23 cellular contexts compared by ENCODE assay signal in genomic region chr2:145286716-145287115, GRCh38.
"Had no signal": no experiment of that assay in that cellular context is flagged by ENCODE, and none has a peak within 500 bp of the region (broad histone marks: within the 10 kb centered on the region; RNA-seq: fewer than 3 reads in every experiment).

No MANE protein-coding gene starts in this region.

- H3K27me3 ChIP-seq: ascending aorta, brain microvascular endothelial cell, esophagus muscularis mucosa, pancreas, tibial artery had no signal

- H3K36me3 ChIP-seq: ascending aorta, brain microvascular endothelial cell, esophagus muscularis mucosa, heart right ventricle, lower lobe of right lung, pancreas, tibial artery had no signal

- FAIRE-seq: colon, keratinocyte, pancreas had no signal

- H3K36me3 Mint-ChIP-seq: naive B cell; stimulated activated effector memory CD8-positive, alpha-beta T cell treated with anti-CD3 and anti-CD28 coated beads, Interleukin-12 subunit alpha, Interleukin-12 subunit beta, amount 100 ng/mL, for 72 hours had no signal

- H3K9me3 Mint-ChIP-seq: activated CD4-positive, alpha-beta memory T cell treated with anti-CD3 and anti-CD28 coated beads, Interleukin-2, amount 10 ng/mL, durations not matched to agents 7 days and 5 days; activated CD4-positive, alpha-beta T cell treated with anti-CD3 and anti-CD28 coated beads, Interleukin-2, amount 10 ng/mL, durations not matched to agents 24 days and 14 days; activated naive CD8-positive, alpha-beta T cell treated with anti-CD3 and anti-CD28 coated beads, Interleukin-2, amount 50 U/mL, for 24 hours; central memory CD8-positive, alpha-beta T cell; stimulated activated effector memory CD8-positive, alpha-beta T cell treated with anti-CD3 and anti-CD28 coated beads, Interleukin-12 subunit alpha, Interleukin-12 subunit beta, amount 100 ng/mL, for 72 hours; stimulated activated naive CD8-positive, alpha-beta T cell treated with anti-CD3 and anti-CD28 coated beads, Interleukin-15, amount 100 ng/mL, for 72 hours had no signal

- ATAC-seq: activated naive CD8-positive, alpha-beta T cell treated with anti-CD3 and anti-CD28 coated beads, Interleukin-2, amount 50 U/mL, for 24 hours; left colon; lower lobe of right lung; pancreas; psoas muscle; stimulated activated effector memory CD8-positive, alpha-beta T cell treated with anti-CD3 and anti-CD28 coated beads, Interleukin-12 subunit alpha, Interleukin-12 subunit beta, amount 100 ng/mL, for 72 hours; stimulated activated naive CD8-positive, alpha-beta T cell treated with anti-CD3 and anti-CD28 coated beads, Interleukin-15, amount 100 ng/mL, for 72 hours had no signal

- H3K27me3 Mint-ChIP-seq: activated CD4-positive, alpha-beta memory T cell treated with anti-CD3 and anti-CD28 coated beads, Interleukin-2, amount 10 ng/mL, durations not matched to agents 7 days and 5 days; naive B cell had no signal

- DNase-seq: activated CD4-positive, alpha-beta memory T cell treated with anti-CD3 and anti-CD28 coated beads, Interleukin-2, amount 10 ng/mL, durations not matched to agents 7 days and 5 days; activated CD4-positive, alpha-beta T cell treated with anti-CD3 and anti-CD28 coated beads, Interleukin-2, amount 10 ng/mL, durations not matched to agents 24 days and 14 days; activated gamma-delta T cell; activated naive CD4-positive, alpha-beta T cell treated with anti-CD3 and anti-CD28 coated beads, Interleukin-2, amount 50 U/mL, for 16 hours; activated naive CD8-positive, alpha-beta T cell treated with anti-CD3 and anti-CD28 coated beads, Interleukin-2, amount 50 U/mL, for 24 hours; brain microvascular endothelial cell; heart right ventricle; lower lobe of right lung; mesendoderm; naive B cell; pancreas; psoas muscle; stimulated activated CD4-positive, alpha-beta T cell treated with anti-CD3 and anti-CD28 coated beads, Interleukin-1b, Interleukin-23, amount 100 ng/mL, for 48 hours; stimulated activated naive CD8-positive, alpha-beta T cell treated with anti-CD3 and anti-CD28 coated beads, Interleukin-15, amount 100 ng/mL, for 72 hours; tibial artery had no signal

- H3K4me1 Mint-ChIP-seq: activated CD4-positive, alpha-beta memory T cell treated with anti-CD3 and anti-CD28 coated beads, Interleukin-2, amount 10 ng/mL, durations not matched to agents 7 days and 5 days; activated CD4-positive, alpha-beta T cell treated with anti-CD3 and anti-CD28 coated beads, Interleukin-2, amount 10 ng/mL, durations not matched to agents 24 days and 14 days; activated naive CD8-positive, alpha-beta T cell treated with anti-CD3 and anti-CD28 coated beads, Interleukin-2, amount 50 U/mL, for 24 hours; central memory CD8-positive, alpha-beta T cell; naive B cell; stimulated activated effector memory CD8-positive, alpha-beta T cell treated with anti-CD3 and anti-CD28 coated beads, Interleukin-12 subunit alpha, Interleukin-12 subunit beta, amount 100 ng/mL, for 72 hours; stimulated activated naive CD8-positive, alpha-beta T cell treated with anti-CD3 and anti-CD28 coated beads, Interleukin-15, amount 100 ng/mL, for 72 hours had no signal

- H3K27ac Mint-ChIP-seq: activated CD4-positive, alpha-beta memory T cell treated with anti-CD3 and anti-CD28 coated beads, Interleukin-2, amount 10 ng/mL, durations not matched to agents 7 days and 5 days; activated CD4-positive, alpha-beta T cell treated with anti-CD3 and anti-CD28 coated beads, Interleukin-2, amount 10 ng/mL, durations not matched to agents 24 days and 14 days; activated naive CD8-positive, alpha-beta T cell treated with anti-CD3 and anti-CD28 coated beads, Interleukin-2, amount 50 U/mL, for 24 hours; stimulated activated effector memory CD8-positive, alpha-beta T cell treated with anti-CD3 and anti-CD28 coated beads, Interleukin-12 subunit alpha, Interleukin-12 subunit beta, amount 100 ng/mL, for 72 hours had no signal

- H3K4me3 ChIP-seq: ascending aorta, lower lobe of right lung, pancreas, psoas muscle, skin epidermis, tibial artery had no signal

- H3K9me3 ChIP-seq: ascending aorta, esophagus muscularis mucosa, lower lobe of right lung, pancreas, psoas muscle, tibial artery had no signal

- H3K4me3 Mint-ChIP-seq: activated CD4-positive, alpha-beta memory T cell treated with anti-CD3 and anti-CD28 coated beads, Interleukin-2, amount 10 ng/mL, durations not matched to agents 7 days and 5 days; activated CD4-positive, alpha-beta T cell treated with anti-CD3 and anti-CD28 coated beads, Interleukin-2, amount 10 ng/mL, durations not matched to agents 24 days and 14 days; activated naive CD8-positive, alpha-beta T cell treated with anti-CD3 and anti-CD28 coated beads, Interleukin-2, amount 50 U/mL, for 24 hours; central memory CD8-positive, alpha-beta T cell; naive B cell; stimulated activated effector memory CD8-positive, alpha-beta T cell treated with anti-CD3 and anti-CD28 coated beads, Interleukin-12 subunit alpha, Interleukin-12 subunit beta, amount 100 ng/mL, for 72 hours; stimulated activated naive CD8-positive, alpha-beta T cell treated with anti-CD3 and anti-CD28 coated beads, Interleukin-15, amount 100 ng/mL, for 72 hours had no signal

- H3K4me1 ChIP-seq: ascending aorta, lower lobe of right lung, pancreas, psoas muscle had no signal

- H3K27ac ChIP-seq: ascending aorta, brain microvascular endothelial cell, esophagus muscularis mucosa, lower lobe of right lung, pancreas, psoas muscle, tibial artery had no signal
